In genomic region chr11:30879322-30880020, GRCh38 we compare ENCODE assay signal across 11 cellular contexts.
DNase-seq lines count a peak whose midpoint lies in the region; ATAC-seq and TF ChIP-seq lines count a peak whose summit lies in the region.
"Had no signal": no experiment of that assay in that cellular context is flagged by ENCODE, and none has a peak within 500 bp of the region (broad histone marks: within the 10 kb centered on the region; RNA-seq: fewer than 3 reads in every experiment).

No MANE protein-coding gene starts in this region.

- no peak for TF ChIP-seq POLR2A in thyroid gland (IDR thresholded peaks at IDR 0.05)

- WGBS in heart right ventricle, 2 donors: 10 to 15% methylated on average over 9 of the region's 9 CpGs
- WGBS in thyroid gland, 2 donors: 53 to 57% methylated on average over 9 of the region's 9 CpGs

- ATAC-seq in heart right ventricle (peak; percentile 80 to 94 (median 90)), GM21825 (IDR thresholded peaks at IDR 0.05; ENCODE audit: unreplicated experiment) (no peak)
- ATAC-seq: A549 had no signal

- no peaks in the 10 kb centered on the region for H3K9me3 Mint-ChIP-seq in glutamatergic neuron (ENCODE audit: unreplicated experiment)

- intact Hi-C loops in heart right ventricle (cut with DNase I) (loop anchor here in 2 of 10 donors (5.0 to 10.0 kb wide), 3 partner anchors 33 to 295 kb away; partner anchors contain the start of gene MPPED2 (in 1 of the 2)), thyroid gland (cut with DNase I) (no loop called here)

- H3K27me3 ChIP-seq in heart right ventricle (no peaks in the 10 kb centered on the region), thyroid gland (no peaks in the 10 kb centered on the region)
- H3K27me3 ChIP-seq: tibial artery had no signal

- H3K36me3 Mint-ChIP-seq in glutamatergic neuron (ENCODE audit: unreplicated experiment): no peaks in the 10 kb centered on the region

- no peaks in the 10 kb centered on the region for H3K27me3 Mint-ChIP-seq in glutamatergic neuron (ENCODE audit: unreplicated experiment)

- no peak overlapping the region for H3K27ac Mint-ChIP-seq in glutamatergic neuron (ENCODE audit: unreplicated experiment)

- peak overlapping the region in 1 of 10 donors; percentile 30 for H3K4me3 ChIP-seq in heart right ventricle
- H3K4me3 ChIP-seq in thyroid gland (replicated peaks in 1 of 3): no peak overlapping the region
- H3K4me3 ChIP-seq: A549, tibial artery had no signal

- no peak for TF ChIP-seq CTCF in heart right ventricle (IDR thresholded peaks at IDR 0.05)
- no peak for TF ChIP-seq CTCF in thyroid gland (IDR thresholded peaks at IDR 0.05)
- no peak for TF ChIP-seq CTCF in glutamatergic neuron (IDR thresholded peaks at IDR 0.05; ENCODE audit: partially characterized antibody, unreplicated experiment)

- H3K4me3 Mint-ChIP-seq in glutamatergic neuron (ENCODE audit: unreplicated experiment): no peak overlapping the region

- H3K27ac ChIP-seq in heart right ventricle (peak overlapping the region in 9 of 10 donors; percentile 6 to 72 (median 57)), thyroid gland (no peak overlapping the region)
- H3K27ac ChIP-seq: A549, tibial artery had no signal

- no peaks in the 10 kb centered on the region for H3K9me3 ChIP-seq in heart right ventricle
- H3K9me3 ChIP-seq in thyroid gland: no peaks in the 10 kb centered on the region
- H3K9me3 ChIP-seq: A549, tibial artery had no signal

- H3K4me1 ChIP-seq in heart right ventricle: peaks cover 4 to 64% (median 36%) of the 10 kb centered on the region in 9 donors
- no peaks in the 10 kb centered on the region for H3K4me1 ChIP-seq in thyroid gland
- H3K4me1 ChIP-seq: A549 had no signal

- H3K36me3 ChIP-seq in heart right ventricle (no peaks in the 10 kb centered on the region), thyroid gland (no peaks in the 10 kb centered on the region)
- H3K36me3 ChIP-seq: tibial artery had no signal

- DNase-seq in SHP77 (lab: John Stamatoyannopoulos, UW) (peak; percentile 9), SHP77 treated with DMSO at 0.1 percent for 48 hours (lab: John Stamatoyannopoulos, UW) (no peak), NCI-H774 (lab: John Stamatoyannopoulos, UW) (peak; percentile 55), heart right ventricle (peak in 1 of 2 donors; percentile 81), thyroid gland (peak; percentile 4 to 14), glutamatergic neuron (no peak)
- no peak for DNase-seq in central memory CD4-positive, alpha-beta T cell
- DNase-seq: activated CD4-positive, alpha-beta T cell treated with anti-CD3 and anti-CD28 coated beads for 4 hours; tibial artery had no signal

- no peaks in the 10 kb centered on the region for H3K4me1 Mint-ChIP-seq in glutamatergic neuron (ENCODE audit: low read depth, unreplicated experiment)

Comparison
In these comparisons a context has a peak if more than half of its experiments do, and no peak if none do; other contexts are left out.
1. DNase-seq: peak in SHP77 (2 of 2), NCI-H774 (single experiment) and thyroid gland (2 of 2); none in SHP77 treated with DMSO at 0.1 percent for 48 hours (single experiment), glutamatergic neuron (single experiment) and central memory CD4-positive, alpha-beta T cell (single experiment).
2. H3K27ac ChIP-seq: peak in heart right ventricle (9 of 10); none in thyroid gland (0 of 3).